ENCODE assay signal across 7 cellular contexts in the genomic region with DNA sequence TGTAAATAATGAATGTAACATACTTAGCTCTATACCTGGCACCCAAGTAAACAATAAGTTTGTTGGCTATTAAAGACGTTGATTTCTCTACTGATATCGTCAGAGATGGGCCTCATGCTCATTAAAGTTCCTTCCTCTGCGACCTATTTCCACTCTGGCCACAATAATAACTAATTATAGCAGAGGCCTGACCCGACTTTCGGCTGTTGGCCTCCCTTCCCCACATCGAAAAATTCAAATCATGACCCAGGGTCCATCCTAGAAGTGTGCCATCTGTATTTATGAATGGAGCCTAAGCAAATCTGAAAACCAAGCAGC. TPM values are rescaled to one million over a fixed set of nuclear protein-coding genes. Genes with fewer than 3 reads are reported as not detected.
A peak's percentile ranks its signal among the peaks of the same experiment; 100 is the strongest.
DNase-seq lines count a peak whose midpoint lies in the region; ATAC-seq lines count a peak whose summit lies in the region.

No MANE protein-coding gene starts in this region.

- no peaks in the 10 kb centered on the region for H3K27me3 ChIP-seq in stomach smooth muscle (ENCODE audit: control insufficient read depth in 1 of 2, insufficient read depth in 2 of 2, low read length in 2 of 2)

- no peaks in the 10 kb centered on the region for H3K36me3 ChIP-seq in stomach smooth muscle (ENCODE audit: control insufficient read depth in 2 of 2, insufficient read depth in 2 of 2, low read length in 2 of 2)

- peak overlapping the region; percentile 92; the same call in 1 of the 2 replicates for H3K4me3 ChIP-seq in iPS-18c (ENCODE audit: insufficient read depth, low read depth, low read length)
- H3K4me3 ChIP-seq in stomach smooth muscle (ENCODE audit: low read length in 2 of 2), result peak overlapping the region; percentile 93 to 97

- peak overlapping the region; percentile 93 to 96 for H3K9ac ChIP-seq in stomach smooth muscle (ENCODE audit: low read length in 2 of 2)

- H3K27ac ChIP-seq in stomach smooth muscle (ENCODE audit: low read length), result no peak overlapping the region

- H3K9me3 Mint-ChIP-seq in activated naive CD4-positive, alpha-beta T cell treated with anti-CD3 and anti-CD28 coated beads, Interleukin-2, amount 50 U/mL, for 72 hours, result no peaks in the 10 kb centered on the region

- ATAC-seq in HG03571 (IDR thresholded peaks at IDR 0.05; ENCODE audit: unreplicated experiment) (peak; percentile 7), GM19023 (IDR thresholded peaks at IDR 0.05; ENCODE audit: unreplicated experiment) (no peak), GM21737 (IDR thresholded peaks at IDR 0.05; ENCODE audit: unreplicated experiment) (no peak)
- no peak for ATAC-seq in activated naive CD4-positive, alpha-beta T cell treated with anti-CD3 and anti-CD28 coated beads, Interleukin-2, amount 50 U/mL, for 72 hours

- H3K9me3 ChIP-seq in iPS-18c (ENCODE audit: control insufficient read depth, insufficient read depth, low read length) (no peaks in the 10 kb centered on the region), stomach smooth muscle (ENCODE audit: control insufficient read depth in 2 of 2, low read length in 2 of 2) (no peaks in the 10 kb centered on the region)

- peaks cover 14% of the 10 kb centered on the region for H3K4me1 ChIP-seq in stomach smooth muscle (ENCODE audit: control insufficient read depth, insufficient read depth, low read length)

- H3K27ac Mint-ChIP-seq in activated naive CD4-positive, alpha-beta T cell treated with anti-CD3 and anti-CD28 coated beads, Interleukin-2, amount 50 U/mL, for 72 hours, result peak overlapping the region; percentile 94 to 95

- H3K36me3 Mint-ChIP-seq in activated naive CD4-positive, alpha-beta T cell treated with anti-CD3 and anti-CD28 coated beads, Interleukin-2, amount 50 U/mL, for 72 hours, result peaks cover 13% of the 10 kb centered on the region in 2 donors

- no peak for DNase-seq in activated naive CD4-positive, alpha-beta T cell treated with anti-CD3 and anti-CD28 coated beads, Interleukin-2, amount 50 U/mL, for 72 hours (ENCODE audit: low spot score in 2 of 2)
- no peak for DNase-seq in NOMO-1 treated with dmso at 0.1 percent for 144 hours (lab: John Stamatoyannopoulos, UW; ENCODE audit: unreplicated experiment)

RNA-seq across cellular contexts. Expression of gene USP30, which starts 0.3 kb away (rescaled TPM):
- 10 to 100 TPM; 10.4 to 21.0 TPM for total RNA-seq in activated naive CD4-positive, alpha-beta T cell treated with anti-CD3 and anti-CD28 coated beads, Interleukin-2, amount 50 U/mL, for 72 hours

RNA-seq across cellular contexts. Expression of gene SVOP, which starts 31.2 kb away (rescaled TPM):
- total RNA-seq in activated naive CD4-positive, alpha-beta T cell treated with anti-CD3 and anti-CD28 coated beads, Interleukin-2, amount 50 U/mL, for 72 hours, result not detected

RNA-seq across cellular contexts. Expression of gene ALKBH2, which starts 41.2 kb away (rescaled TPM):
- total RNA-seq in activated naive CD4-positive, alpha-beta T cell treated with anti-CD3 and anti-CD28 coated beads, Interleukin-2, amount 50 U/mL, for 72 hours, result 10 to 100 TPM; 32.7 to 33.9 TPM

RNA-seq across cellular contexts. Expression of gene UNG, which starts 45.3 kb away (rescaled TPM):
- 10 to 100 TPM; 49.3 to 74.9 TPM for total RNA-seq in activated naive CD4-positive, alpha-beta T cell treated with anti-CD3 and anti-CD28 coated beads, Interleukin-2, amount 50 U/mL, for 72 hours
